29 cellular contexts compared by ENCODE assay signal in the genomic region with DNA sequence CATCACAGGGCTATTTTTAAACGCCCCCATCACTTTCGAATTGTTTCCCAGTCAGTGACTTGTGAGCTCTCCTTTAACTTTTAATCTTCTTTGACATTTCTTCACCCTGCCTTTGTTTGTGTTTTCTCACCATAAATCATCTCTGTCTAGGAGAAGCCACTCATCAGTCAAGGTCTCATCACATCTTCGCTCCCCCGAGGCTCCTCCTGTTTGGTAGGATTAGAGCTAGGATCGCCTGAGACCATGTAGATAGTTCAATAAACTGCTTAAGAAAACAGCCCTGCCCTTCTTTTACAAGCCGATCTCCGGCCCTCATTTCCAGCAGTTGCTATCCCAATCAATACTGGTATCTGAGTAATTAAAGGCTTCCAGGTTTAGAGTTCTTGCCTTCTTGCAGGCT.
"Had no signal": no experiment of that assay in that cellular context is flagged by ENCODE, and none has a peak within 500 bp of the region (broad histone marks: within the 10 kb centered on the region; RNA-seq: fewer than 3 reads in every experiment).

No MANE protein-coding gene starts in this region.

- H3K4me1 Mint-ChIP-seq: activated naive CD4-positive, alpha-beta T cell treated with anti-CD3 and anti-CD28 coated beads, Interleukin-2, amount 10 ng/mL, durations not matched to agents 7 days and 5 days; activated naive CD8-positive, alpha-beta T cell treated with anti-CD3 and anti-CD28 coated beads for 36 hours had no signal

- H3K4me3 Mint-ChIP-seq: activated CD8-positive, alpha-beta T cell treated with anti-CD3 and anti-CD28 coated beads for 36 hours; activated naive CD4-positive, alpha-beta T cell treated with anti-CD3 and anti-CD28 coated beads, Interleukin-2, amount 10 ng/mL, durations not matched to agents 7 days and 5 days; activated naive CD8-positive, alpha-beta T cell treated with anti-CD3 and anti-CD28 coated beads for 36 hours; activated T-cell treated with anti-CD3 and anti-CD28 coated beads, Interleukin-2, amount 50 U/mL, for 72 hours had no signal

- H3K36me3 Mint-ChIP-seq: activated naive CD4-positive, alpha-beta T cell treated with anti-CD3 and anti-CD28 coated beads, Interleukin-2, amount 10 ng/mL, durations not matched to agents 7 days and 5 days; activated naive CD8-positive, alpha-beta T cell treated with anti-CD3 and anti-CD28 coated beads for 36 hours had no signal

- H3K9me3 ChIP-seq: breast epithelium, MG63 had no signal

- H3K27ac ChIP-seq: breast epithelium, SK-N-MC had no signal

- ATAC-seq: activated CD4-positive, CD25-positive, alpha-beta regulatory T cell treated with anti-CD3 and anti-CD28 coated beads, Interleukin-2, amount 50 U/mL, for 24 hours; activated CD8-positive, alpha-beta T cell treated with anti-CD3 and anti-CD28 coated beads for 36 hours; activated T-cell treated with anti-CD3 and anti-CD28 coated beads, Interleukin-2, amount 50 U/mL, for 72 hours; Right ventricle myocardium inferior had no signal

- DNase-seq: activated CD4-positive, alpha-beta T cell treated with anti-CD3 and anti-CD28 coated beads for 4 hours; activated CD8-positive, alpha-beta memory T cell treated with anti-CD3 and anti-CD28 coated beads, Interleukin-2, amount 50 U/mL, for 4 hours; activated CD8-positive, alpha-beta T cell treated with anti-CD3 and anti-CD28 coated beads for 36 hours; activated gamma-delta T cell treated with Interleukin-2 at 50 U/mL for 16 hours; activated naive CD4-positive, alpha-beta T cell treated with anti-CD3 and anti-CD28 coated beads, Interleukin-2, amount 10 ng/mL, durations not matched to agents 7 days and 5 days; activated naive CD8-positive, alpha-beta T cell treated with anti-CD3 and anti-CD28 coated beads for 36 hours; activated T-cell treated with anti-CD3 and anti-CD28 coated beads, Interleukin-2, amount 50 U/mL, for 72 hours; anterior cingulate cortex; central memory CD4-positive, alpha-beta T cell; KG1; MG63; MV-4-11; NCI-H1092 treated with DMSO at 0.1 percent for 48 hours; NCI-H1417 treated with DMSO at 0.1 percent for 48 hours; NCI-H1694; NCI-H2029; NCI-H2107; NCI-H2171 treated with DMSO at 0.1 percent for 48 hours; NCI-H226; NCI-H510A; NCI-H526 treated with DMSO at 0.1 percent for 48 hours; NCI-H82; RPMI8226; T-helper 1 cell had no signal

- H3K36me3 ChIP-seq: breast epithelium, MG63 had no signal

- H3K9me3 Mint-ChIP-seq: activated CD8-positive, alpha-beta T cell treated with anti-CD3 and anti-CD28 coated beads for 36 hours; activated naive CD4-positive, alpha-beta T cell treated with anti-CD3 and anti-CD28 coated beads, Interleukin-2, amount 10 ng/mL, durations not matched to agents 7 days and 5 days; activated naive CD8-positive, alpha-beta T cell treated with anti-CD3 and anti-CD28 coated beads for 36 hours; activated T-cell treated with anti-CD3 and anti-CD28 coated beads, Interleukin-2, amount 50 U/mL, for 72 hours; activated T-helper 2 cell treated with anti-CD3 and anti-CD28 coated beads, Interferon-gamma antibody, Interleukin-2, Interleukin-4, amounts not matched to agents 10 μg/mL and 5 μg/mL and 100 μg/mL, durations not matched to agents 14 hours and 24 hours and 36 hours had no signal

- H3K4me3 ChIP-seq: breast epithelium, MG63, SK-N-MC had no signal

- H3K4me1 ChIP-seq: breast epithelium had no signal

- H3K27ac Mint-ChIP-seq: activated CD8-positive, alpha-beta T cell treated with anti-CD3 and anti-CD28 coated beads for 36 hours; activated naive CD4-positive, alpha-beta T cell treated with anti-CD3 and anti-CD28 coated beads, Interleukin-2, amount 10 ng/mL, durations not matched to agents 7 days and 5 days; activated naive CD8-positive, alpha-beta T cell treated with anti-CD3 and anti-CD28 coated beads for 36 hours; activated T-cell treated with anti-CD3 and anti-CD28 coated beads, Interleukin-2, amount 50 U/mL, for 72 hours; activated T-helper 2 cell treated with anti-CD3 and anti-CD28 coated beads, Interferon-gamma antibody, Interleukin-2, Interleukin-4, amounts not matched to agents 10 μg/mL and 5 μg/mL and 100 μg/mL, durations not matched to agents 14 hours and 24 hours and 36 hours had no signal
